1 cellular context compared by ENCODE assay signal in the genomic region with DNA sequence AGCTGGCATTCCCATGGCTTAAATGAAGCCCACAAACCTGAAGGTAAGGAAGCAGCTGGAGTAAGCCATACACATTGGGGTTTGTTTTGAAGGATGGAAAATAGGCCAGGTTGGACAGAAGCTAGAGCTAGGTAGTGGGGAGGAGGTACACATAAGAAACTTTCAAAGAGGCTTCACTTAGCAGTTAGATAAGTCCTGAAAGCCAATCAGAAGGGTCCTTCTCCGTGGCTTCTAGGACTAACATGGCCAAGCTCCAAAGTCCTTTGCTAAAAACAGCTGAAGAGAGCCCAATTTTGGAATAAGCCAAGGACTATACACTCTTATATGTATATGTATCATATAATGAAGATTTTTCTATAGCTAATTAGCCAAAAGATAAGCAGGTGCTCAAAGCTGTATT.
TF ChIP-seq lines count a peak whose summit lies in the region.

No MANE protein-coding gene starts in this region.

TF ChIP-seq in IMR-90, 13 proteins besides CTCF, POLR2A, EP300 and RAD21:
- TF ChIP-seq, protein P1, sequence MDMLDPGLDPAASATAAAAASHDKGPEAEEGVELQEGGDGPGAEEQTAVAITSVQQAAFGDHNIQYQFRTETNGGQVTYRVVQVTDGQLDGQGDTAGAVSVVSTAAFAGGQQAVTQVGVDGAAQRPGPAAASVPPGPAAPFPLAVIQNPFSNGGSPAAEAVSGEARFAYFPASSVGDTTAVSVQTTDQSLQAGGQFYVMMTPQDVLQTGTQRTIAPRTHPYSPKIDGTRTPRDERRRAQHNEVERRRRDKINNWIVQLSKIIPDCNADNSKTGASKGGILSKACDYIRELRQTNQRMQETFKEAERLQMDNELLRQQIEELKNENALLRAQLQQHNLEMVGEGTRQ (IDR thresholded peaks at IDR 0.05; ENCODE audit: low read depth, low read length) = no peak
- TF ChIP-seq RCOR1 (IDR thresholded peaks at IDR 0.05; ENCODE audit: insufficient replicate concordance, low read length) = no peak
- TF ChIP-seq SMC3 (IDR thresholded peaks at IDR 0.05; ENCODE audit: low read depth, low read length) = no peak
- no peak for TF ChIP-seq NFE2L2 (IDR thresholded peaks at IDR 0.05; ENCODE audit: low read depth, low read length)
- TF ChIP-seq MAFK (IDR thresholded peaks at IDR 0.05; ENCODE audit: low read depth, low read length) = no peak
- TF ChIP-seq MXI1 (IDR thresholded peaks at IDR 0.05; ENCODE audit: borderline replicate concordance, low read depth, low read length) = no peak
- TF ChIP-seq MAZ (IDR thresholded peaks at IDR 0.05; ENCODE audit: borderline replicate concordance, low read depth, low read length) = no peak
- TF ChIP-seq, protein P2, sequence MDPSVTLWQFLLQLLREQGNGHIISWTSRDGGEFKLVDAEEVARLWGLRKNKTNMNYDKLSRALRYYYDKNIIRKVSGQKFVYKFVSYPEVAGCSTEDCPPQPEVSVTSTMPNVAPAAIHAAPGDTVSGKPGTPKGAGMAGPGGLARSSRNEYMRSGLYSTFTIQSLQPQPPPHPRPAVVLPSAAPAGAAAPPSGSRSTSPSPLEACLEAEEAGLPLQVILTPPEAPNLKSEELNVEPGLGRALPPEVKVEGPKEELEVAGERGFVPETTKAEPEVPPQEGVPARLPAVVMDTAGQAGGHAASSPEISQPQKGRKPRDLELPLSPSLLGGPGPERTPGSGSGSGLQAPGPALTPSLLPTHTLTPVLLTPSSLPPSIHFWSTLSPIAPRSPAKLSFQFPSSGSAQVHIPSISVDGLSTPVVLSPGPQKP (IDR thresholded peaks at IDR 0.05; ENCODE audit: borderline replicate concordance, low read depth, low read length) = no peak
- TF ChIP-seq CHD1 (IDR thresholded peaks at IDR 0.05; ENCODE audit: low read depth, low read length) = no peak
- no peak for TF ChIP-seq RFX5 (IDR thresholded peaks at IDR 0.05; ENCODE audit: low read depth, low read length)
